Comparison of ENCODE assay signal across 8 cellular contexts in the genomic region with DNA sequence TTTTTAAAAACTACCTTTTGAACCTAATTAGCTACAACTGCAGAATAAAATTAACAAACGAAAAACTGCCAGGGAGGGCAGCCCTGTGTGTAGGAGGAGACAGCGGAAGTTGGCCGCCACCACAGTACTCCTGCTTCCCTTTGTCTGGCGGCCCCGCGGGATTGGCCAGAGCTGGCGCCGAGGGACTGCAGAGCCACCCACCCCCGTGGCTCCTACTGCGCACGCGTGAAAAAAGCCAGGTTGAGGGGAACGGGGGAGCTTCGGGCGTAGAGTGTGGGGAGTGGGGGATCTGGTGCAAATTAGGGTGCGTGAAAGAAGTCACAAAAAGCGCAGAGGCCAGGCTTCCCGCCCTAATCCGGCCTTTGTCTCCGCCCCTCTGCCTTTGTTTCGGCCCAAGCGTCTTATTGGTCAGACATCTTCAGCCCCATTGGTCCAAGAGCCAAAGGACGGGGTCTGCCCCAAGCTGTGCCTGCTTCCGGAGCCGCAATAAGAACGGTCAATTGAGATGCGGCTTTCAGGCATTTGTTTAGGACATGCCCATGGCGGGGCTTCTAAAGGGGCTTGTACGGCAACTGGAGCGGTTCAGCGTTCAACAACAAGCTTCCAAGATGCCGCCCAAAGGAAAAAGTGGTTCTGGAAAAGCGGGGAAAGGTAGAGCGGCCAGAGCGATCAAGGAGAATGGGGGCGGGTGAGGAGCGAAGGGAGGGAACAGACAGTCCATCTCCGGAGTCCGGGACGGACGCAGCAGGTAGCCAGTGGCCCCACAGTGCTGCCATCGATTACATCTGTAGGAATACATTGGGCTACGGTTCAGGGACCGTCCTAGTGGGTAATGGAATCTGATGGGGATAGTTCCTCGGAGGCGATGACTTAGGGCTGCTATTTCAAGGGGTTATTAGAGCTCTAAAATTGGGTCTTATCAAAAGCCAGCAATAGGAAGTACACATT. TPM values are rescaled to one million over a fixed set of nuclear protein-coding genes. Genes with fewer than 3 reads are reported as not detected.
DNase-seq lines count a peak whose midpoint lies in the region; ATAC-seq, FAIRE-seq and TF ChIP-seq lines count a peak whose summit lies in the region.

A gene (plus strand): TSS at position 580 of the 948 bp plus-strand sequence. CDS start 29 bp downstream, at position 609.

- peak within 1 kb of the TSS; percentile 91 for H3K4me2 ChIP-seq in OCI-LY3 (ENCODE audit: low read length)

- H3K4me3 ChIP-seq in OCI-LY3 (ENCODE audit: low read length) (peak within 1 kb of the TSS; percentile 95), epithelial cell of esophagus (ENCODE audit: low read length) (peak within 1 kb of the TSS; percentile 72), mononuclear cell (ENCODE audit: low read length) (peak within 1 kb of the TSS; percentile 81)

- H4K20me1 ChIP-seq in OCI-LY3 (ENCODE audit: insufficient read depth, low read length): no peaks in the 10 kb centered on the region

- no peaks in the 10 kb centered on the region for H3K36me3 ChIP-seq in OCI-LY3 (replicated peaks; ENCODE audit: low read depth, low read length)

- peak; percentile 98 for ATAC-seq in GM21528 (IDR thresholded peaks at IDR 0.05; ENCODE audit: low FRiP score, unreplicated experiment)

- H3K4me1 ChIP-seq in OCI-LY3 (ENCODE audit: low read length) (peaks cover 14% of the 10 kb centered on the region), mononuclear cell (ENCODE audit: insufficient read depth, low read length) (peaks cover 13% of the 10 kb centered on the region)

- peak within 1 kb of the TSS; percentile 94 for H3K9ac ChIP-seq in OCI-LY3 (ENCODE audit: low read length)

- H3K79me2 ChIP-seq in OCI-LY3 (ENCODE audit: low read length): peaks cover 19% of the 10 kb centered on the region

- H3K27me3 ChIP-seq in OCI-LY3 (ENCODE audit: low read depth, low read length) (no peaks in the 10 kb centered on the region), mononuclear cell (ENCODE audit: insufficient read depth, low read length) (no peaks in the 10 kb centered on the region)

- H3K9me3 ChIP-seq in OCI-LY3 (ENCODE audit: insufficient read depth, low read length): no peaks in the 10 kb centered on the region
- no peaks in the 10 kb centered on the region for H3K9me3 ChIP-seq in mononuclear cell (ENCODE audit: low read depth, low read length)

- no peak for TF ChIP-seq CTCF in D721Med (IDR thresholded peaks at IDR 0.05; ENCODE audit: insufficient read depth, missing control alignments)
- TF ChIP-seq CTCF in OCI-LY3 (IDR thresholded peaks at IDR 0.05; ENCODE audit: low read depth, low read length): no peak
- TF ChIP-seq CTCF in epithelial cell of esophagus (IDR thresholded peaks at IDR 0.05; ENCODE audit: insufficient read depth, low read depth, low read length, missing control alignments): no peak

- peak; percentile 27 for DNase-seq in D721Med (ENCODE audit: insufficient read length, low spot score)
- DNase-seq in HuH-7.5 (ENCODE audit: low spot score): peak; percentile 76
- peak; percentile 62 for DNase-seq in activated T-cell treated with anti-CD3 and anti-CD28 coated beads for 1 hour (ENCODE audit: low read depth)
- peak; percentile 94 for DNase-seq in epithelial cell of esophagus (ENCODE audit: low read depth)
- peak; percentile 44 to 66 for DNase-seq in stimulated activated CD8-positive, alpha-beta memory T cell treated with anti-CD3 and anti-CD28 coated beads, Interleukin-4, amount 100 ng/mL, for 1 hour (ENCODE audit: low read depth in 2 of 2, low spot score in 1 of 2)

- peak within 1 kb of the TSS; percentile 96 for H2AFZ ChIP-seq in OCI-LY3 (ENCODE audit: low read depth, low read length)

- FAIRE-seq in D721Med (lab: Jason Lieb, UNC): no peak

- peak within 1 kb of the TSS; percentile 81 for H3K27ac ChIP-seq in OCI-LY3 (ENCODE audit: low read length)

RNA-seq across cellular contexts. Expression of the gene that starts here (rescaled TPM):
- 3.3 TPM for total RNA-seq in mononuclear cell

Comparison
In these comparisons a context has a peak if more than half of its experiments do, and no peak if none do; other contexts are left out.
1. Peak in every context shown above with its lines: DNase-seq, ATAC-seq, H3K4me3 ChIP-seq and H3K27ac ChIP-seq.
2. DNase-seq: peak in every context shown above with its lines; median percentile 94 in epithelial cell of esophagus; 76 in HuH-7.5; 62 in activated T-cell treated with anti-CD3 and anti-CD28 coated beads for 1 hour; 55 in stimulated activated CD8-positive, alpha-beta memory T cell treated with anti-CD3 and anti-CD28 coated beads, Interleukin-4, amount 100 ng/mL, for 1 hour; 27 in D721Med.